Comparison of ENCODE assay signal across 13 cellular contexts in genomic region chr5:160938532-160938931, GRCh38.
DNase-seq lines count a peak whose midpoint lies in the region; ATAC-seq and TF ChIP-seq lines count a peak whose summit lies in the region.
"Had no signal": no experiment of that assay in that cellular context is flagged by ENCODE, and none has a peak within 500 bp of the region (broad histone marks: within the 10 kb centered on the region; RNA-seq: fewer than 3 reads in every experiment).

No MANE protein-coding gene starts in this region.

- H3K36me3 ChIP-seq in gastrocnemius medialis (no peaks in the 10 kb centered on the region), Caco-2 (ENCODE audit: control insufficient read depth, insufficient read depth, low read length) (no peaks in the 10 kb centered on the region; the same call in 1 of the 2 replicates), prostate gland (no peaks in the 10 kb centered on the region)

- intact Hi-C loops in gastrocnemius medialis (cut with DNase I; ENCODE audit: low total_unique reads), result no loop called here
- intact Hi-C loops in Caco-2 (cut with micrococcal nuclease; ENCODE audit: unreplicated experiment), result no loop called here
- intact Hi-C loops in prostate gland (cut with DNase I), result no loop called here

- H3K4me3 Mint-ChIP-seq in Caco-2 (ENCODE audit: unreplicated experiment), result no peak overlapping the region
- H3K4me3 Mint-ChIP-seq: activated CD4-positive, alpha-beta memory T cell treated with anti-CD3 and anti-CD28 coated beads for 36 hours; activated naive CD8-positive, alpha-beta T cell treated with anti-CD3 and anti-CD28 coated beads for 36 hours; nephron progenitor cell; stimulated activated naive CD8-positive, alpha-beta T cell treated with anti-CD3 and anti-CD28 coated beads, Interleukin-15, Interleukin-2, amounts not matched to agents 100 ng/mL and 50 ng/mL, for 24 hours had no signal

- 55% methylated on average over 4 of the region's 4 CpGs for WGBS in prostate gland

- no TSS peak for BruUV-seq in Caco-2 (replicated peaks; lab: Mats Ljungman, UMichigan)

- H3K27me3 ChIP-seq in gastrocnemius medialis (no peaks in the 10 kb centered on the region), Caco-2 (replicated peaks; ENCODE audit: control insufficient read depth, insufficient read depth, low read length) (no peaks in the 10 kb centered on the region), prostate gland (replicated peaks; ENCODE audit: insufficient read depth) (no peaks in the 10 kb centered on the region)

- no peak overlapping the region for H3K27ac Mint-ChIP-seq in Caco-2 (ENCODE audit: unreplicated experiment)
- H3K27ac Mint-ChIP-seq: activated CD4-positive, alpha-beta memory T cell treated with anti-CD3 and anti-CD28 coated beads for 36 hours; activated naive CD8-positive, alpha-beta T cell treated with anti-CD3 and anti-CD28 coated beads for 36 hours; nephron progenitor cell; stimulated activated naive CD8-positive, alpha-beta T cell treated with anti-CD3 and anti-CD28 coated beads, Interleukin-15, Interleukin-2, amounts not matched to agents 100 ng/mL and 50 ng/mL, for 24 hours had no signal

- in situ Hi-C loops in gastrocnemius medialis (cut with MboI; ENCODE audit: low sequenced_read_pairs in 4 of 4), result no loop called here

- H3K27ac ChIP-seq in gastrocnemius medialis (no peak overlapping the region), prostate gland (no peak overlapping the region)

- no peaks in the 10 kb centered on the region for H3K4me1 ChIP-seq in gastrocnemius medialis
- no peaks in the 10 kb centered on the region for H3K4me1 ChIP-seq in Caco-2
- H3K4me1 ChIP-seq in prostate gland (replicated peaks), result no peaks in the 10 kb centered on the region

- TF ChIP-seq POLR2A in gastrocnemius medialis (IDR thresholded peaks at IDR 0.05) (no peak), prostate gland (IDR thresholded peaks at IDR 0.05) (no peak)

- ATAC-seq in gastrocnemius medialis, result peak; percentile 54 to 65
- ATAC-seq in HG03025 (IDR thresholded peaks at IDR 0.05; ENCODE audit: low FRiP score, unreplicated experiment), result no peak

- CTCF ChIA-PET in Caco-2 (lab: Charles Lee), result no interaction called here

- TF ChIP-seq CTCF in epithelial cell of esophagus (IDR thresholded peaks at IDR 0.05; ENCODE audit: insufficient read depth, low read depth, low read length, missing control alignments), result no peak
- TF ChIP-seq CTCF in gastrocnemius medialis (IDR thresholded peaks at IDR 0.05 in 4 of 5, conservative IDR thresholded peaks at IDR 0.05 in 1 of 5), result no peak
- no peak for TF ChIP-seq CTCF in Caco-2 (IDR thresholded peaks at IDR 0.05; ENCODE audit: insufficient read depth in 1 of 2, low read depth in 1 of 2, low read length in 1 of 2, severe bottlenecking in 1 of 2, unreplicated experiment in 1 of 2)
- no peak for TF ChIP-seq CTCF in prostate gland (IDR thresholded peaks at IDR 0.05)

- H3K9me3 ChIP-seq in gastrocnemius medialis (no peaks in the 10 kb centered on the region), Caco-2 (0 out of 2 replicates have a peak, but pooled peaks cover 3% of the 10 kb centered on the region), prostate gland (no peaks in the 10 kb centered on the region)

- no peaks in the 10 kb centered on the region for H3K27me3 Mint-ChIP-seq in Caco-2 (ENCODE audit: insufficient read depth, unreplicated experiment)
- H3K27me3 Mint-ChIP-seq: activated CD4-positive, alpha-beta memory T cell treated with anti-CD3 and anti-CD28 coated beads for 36 hours; activated naive CD8-positive, alpha-beta T cell treated with anti-CD3 and anti-CD28 coated beads for 36 hours; stimulated activated naive CD8-positive, alpha-beta T cell treated with anti-CD3 and anti-CD28 coated beads, Interleukin-15, Interleukin-2, amounts not matched to agents 100 ng/mL and 50 ng/mL, for 24 hours had no signal

- H3K9me3 Mint-ChIP-seq in Caco-2 (ENCODE audit: unreplicated experiment), result no peaks in the 10 kb centered on the region
- H3K9me3 Mint-ChIP-seq: stimulated activated naive CD8-positive, alpha-beta T cell treated with anti-CD3 and anti-CD28 coated beads, Interleukin-15, Interleukin-2, amounts not matched to agents 100 ng/mL and 50 ng/mL, for 24 hours had no signal

- no peaks in the 10 kb centered on the region for H3K4me1 Mint-ChIP-seq in Caco-2 (ENCODE audit: low read depth, unreplicated experiment)
- H3K4me1 Mint-ChIP-seq: activated naive CD8-positive, alpha-beta T cell treated with anti-CD3 and anti-CD28 coated beads for 36 hours; nephron progenitor cell had no signal

- DNase-seq in DMS153 (lab: John Stamatoyannopoulos, UW), result peak; percentile 29
- no peak for DNase-seq in DMS153 treated with DMSO at 0.1 percent for 48 hours (lab: John Stamatoyannopoulos, UW; ENCODE audit: unreplicated experiment)
- DNase-seq in NCI-H69 (lab: John Stamatoyannopoulos, UW), result peak; percentile 75
- peak; percentile 95 for DNase-seq in epithelial cell of esophagus (ENCODE audit: low read depth)
- no peak for DNase-seq in gastrocnemius medialis
- no peak for DNase-seq in Caco-2
- no peak for DNase-seq in prostate gland (ENCODE audit: low spot score)
- DNase-seq: activated CD4-positive, alpha-beta memory T cell treated with anti-CD3 and anti-CD28 coated beads for 36 hours; activated naive CD8-positive, alpha-beta T cell treated with anti-CD3 and anti-CD28 coated beads for 36 hours; hippocampal formation; nephron progenitor cell had no signal

- H3K4me3 ChIP-seq in epithelial cell of esophagus (ENCODE audit: low read length) (no peak overlapping the region), gastrocnemius medialis (no peak overlapping the region), Caco-2 (ENCODE audit: low read depth, low read length) (no peak overlapping the region), prostate gland (no peak overlapping the region)

- no peaks in the 10 kb centered on the region for H3K36me3 Mint-ChIP-seq in Caco-2 (ENCODE audit: insufficient read depth, unreplicated experiment)
- H3K36me3 Mint-ChIP-seq: activated CD4-positive, alpha-beta memory T cell treated with anti-CD3 and anti-CD28 coated beads for 36 hours; activated naive CD8-positive, alpha-beta T cell treated with anti-CD3 and anti-CD28 coated beads for 36 hours had no signal

- POLR2A ChIA-PET in Caco-2 (lab: Charles Lee), result no interaction called here

Comparison
In these comparisons a context has a peak if more than half of its experiments do, and no peak if none do; other contexts are left out.
1. DNase-seq: peak in DMS153 (single experiment), NCI-H69 (single experiment) and epithelial cell of esophagus (single experiment); none in DMS153 treated with DMSO at 0.1 percent for 48 hours (single experiment), gastrocnemius medialis (0 of 2), Caco-2 (0 of 2) and prostate gland (single experiment).